Comparison of ENCODE assay signal across 8 cellular contexts in the genomic region with DNA sequence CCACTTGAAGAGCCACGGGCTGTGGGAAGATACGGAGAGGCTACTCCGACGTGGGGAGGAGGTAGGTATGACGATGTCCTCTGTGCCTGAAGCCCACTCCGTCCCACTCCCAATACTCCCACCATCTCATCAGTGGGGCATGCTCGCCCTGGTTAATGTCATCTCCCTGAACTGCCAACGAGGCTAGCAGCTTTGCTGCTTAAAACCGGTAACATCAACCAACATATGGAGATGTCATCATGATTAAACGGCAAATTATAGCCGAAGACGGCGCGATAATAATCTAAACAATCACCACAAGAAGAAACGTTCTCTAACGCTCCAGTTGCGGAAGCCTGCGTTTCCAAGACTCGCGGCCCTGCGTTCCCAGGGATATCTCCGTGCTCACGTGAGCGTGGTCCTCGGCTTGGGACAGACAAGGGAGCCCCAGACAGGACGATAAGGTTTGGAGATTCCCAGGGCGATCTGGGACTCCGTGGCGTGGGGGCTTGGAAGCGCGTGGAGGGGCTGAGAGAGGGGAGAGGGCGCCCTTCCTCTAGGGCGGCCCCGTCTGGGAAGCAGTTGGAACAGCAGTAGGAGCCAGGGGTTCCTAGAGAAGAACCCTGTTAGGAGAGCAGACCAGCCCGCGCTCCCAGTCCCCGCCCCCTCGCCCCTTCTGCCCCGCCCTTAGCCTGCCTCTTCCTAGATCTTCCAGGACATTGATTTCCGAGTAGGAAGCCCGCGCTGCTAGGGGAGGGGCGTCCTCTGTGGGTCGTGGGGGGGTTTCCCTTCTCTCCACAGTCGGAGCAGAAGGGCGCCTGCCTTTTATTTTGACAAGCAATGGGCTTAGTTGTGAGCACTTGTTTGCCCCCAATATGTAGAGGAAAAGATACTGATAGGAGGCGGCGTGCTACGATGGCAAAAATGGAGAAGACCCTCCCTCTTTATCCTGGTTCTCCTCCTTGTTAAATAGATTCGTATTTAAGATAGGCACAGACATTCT. TPM values are rescaled to one million over a fixed set of nuclear protein-coding genes. Genes with fewer than 3 reads are reported as not detected.
DNase-seq lines count a peak whose midpoint lies in the region; TF ChIP-seq lines count a peak whose summit lies in the region.

No MANE protein-coding gene starts in this region.

- H3K36me3 ChIP-seq in endocrine pancreas (ENCODE audit: control insufficient read depth, insufficient read depth, low read length), result peaks cover 3% of the 10 kb centered on the region
- no peaks in the 10 kb centered on the region for H3K36me3 ChIP-seq in urinary bladder (ENCODE audit: insufficient read depth)

- H3K27ac ChIP-seq in urinary bladder (ENCODE audit: low read depth), result no peak overlapping the region

- whole genome bisulfite sequencing in urinary bladder, result 5% methylated on average over 50 of the region's 50 CpGs

- TF ChIP-seq CTCF in AG10803 (conservative IDR thresholded peaks at IDR 0.05; ENCODE audit: low read length), result peak; percentile 57

- H3K4me3 ChIP-seq in AG10803 (ENCODE audit: low read length) (peak overlapping the region; percentile 82), endocrine pancreas (ENCODE audit: control insufficient read depth, insufficient read depth, low read length) (peak overlapping the region; percentile 49), mononuclear cell (ENCODE audit: low read length) (peak overlapping the region; percentile 62), urinary bladder (ENCODE audit: low read depth, low read length) (peak overlapping the region; percentile 30)

- no peaks in the 10 kb centered on the region for H3K4me1 ChIP-seq in endocrine pancreas (ENCODE audit: control insufficient read depth, insufficient read depth, low read length)
- H3K4me1 ChIP-seq in mononuclear cell (ENCODE audit: insufficient read depth, low read length), result peaks cover 56% of the 10 kb centered on the region
- H3K4me1 ChIP-seq in urinary bladder (ENCODE audit: insufficient read depth), result no peaks in the 10 kb centered on the region

- H3K27me3 ChIP-seq in endocrine pancreas (ENCODE audit: control insufficient read depth, insufficient read depth, low read length) (peaks cover 29% of the 10 kb centered on the region), mononuclear cell (ENCODE audit: insufficient read depth, low read length) (peaks cover 96% of the 10 kb centered on the region)

- peak; percentile 87 for DNase-seq in AG10803 (ENCODE audit: low read depth)
- peak; percentile 60 for DNase-seq in HCEC 1CT
- DNase-seq in SK-N-DZ (ENCODE audit: low spot score), result peak; percentile 86
- no peak for DNase-seq in NCI-H446 (lab: John Stamatoyannopoulos, UW)
- no peak for DNase-seq in putamen (ENCODE audit: low spot score)

- H3K9me3 ChIP-seq in endocrine pancreas (ENCODE audit: control insufficient read depth, low read length), result no peaks in the 10 kb centered on the region
- no peaks in the 10 kb centered on the region for H3K9me3 ChIP-seq in mononuclear cell (ENCODE audit: low read depth, low read length)

- H3K9ac ChIP-seq in endocrine pancreas (ENCODE audit: control insufficient read depth, insufficient read depth, low read length), result no peak overlapping the region

RNA-seq across cellular contexts. Expression of gene NRN1, which starts 10.7 kb away (rescaled TPM):
- polyA plus RNA-seq in SK-N-DZ (2014; cell fraction: cytosol; rRNA removed), result 6.8 and 7.9 TPM in 2 replicates
- 6.4 and 7.1 TPM in 2 replicates for polyA plus RNA-seq in SK-N-DZ (2014; cell fraction: nucleus; rRNA removed)
- total RNA-seq in mononuclear cell (0.31 TPM), urinary bladder (4.5 TPM)
- 22.7 TPM for polyA plus RNA-seq in urinary bladder

Comparison
In these comparisons a context has a peak if more than half of its experiments do, and no peak if none do; other contexts are left out.
1. DNase-seq: peak in AG10803 (single experiment), HCEC 1CT (single experiment) and SK-N-DZ (single experiment); none in NCI-H446 (0 of 2) and putamen (single experiment).
2. H3K4me3 ChIP-seq: peak in every context shown above with its lines; median percentile 82 in AG10803; 62 in mononuclear cell; 49 in endocrine pancreas; 30 in urinary bladder.